ENCODE assay signal across 1 cellular context in the genomic region with DNA sequence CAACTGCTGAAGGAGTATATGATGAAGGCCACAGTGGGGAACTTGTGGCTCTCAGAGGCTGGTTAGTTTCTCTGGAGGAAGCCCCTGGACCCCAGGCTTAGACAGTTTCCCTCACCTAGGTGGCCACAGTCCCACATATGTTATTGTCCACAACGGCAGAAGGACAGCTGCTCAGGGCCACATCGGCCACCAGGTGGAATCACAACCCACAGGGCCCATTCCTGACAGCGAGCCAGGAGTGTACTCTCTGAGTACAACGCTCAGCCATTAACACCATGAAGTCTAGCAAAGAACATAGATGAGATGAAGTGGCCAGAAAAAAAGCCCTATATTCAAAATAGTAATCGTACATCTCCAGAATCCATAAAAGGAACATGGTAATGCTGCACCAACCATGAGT.
TF ChIP-seq lines count a peak whose summit lies in the region.

No MANE protein-coding gene starts in this region.

TF ChIP-seq in K562, 482 proteins besides CTCF, POLR2A, EP300 and RAD21:
- no peak for TF ChIP-seq FIP1L1 (IDR thresholded peaks at IDR 0.05; ENCODE audit: low read depth, low read length, poor library complexity, severe bottlenecking)
- TF ChIP-seq CEBPB (tag; IDR thresholded peaks at IDR 0.05): no peak
- no peak for TF ChIP-seq NUFIP1 (IDR thresholded peaks at IDR 0.05; ENCODE audit: partially characterized antibody)
- TF ChIP-seq, protein P1, sequence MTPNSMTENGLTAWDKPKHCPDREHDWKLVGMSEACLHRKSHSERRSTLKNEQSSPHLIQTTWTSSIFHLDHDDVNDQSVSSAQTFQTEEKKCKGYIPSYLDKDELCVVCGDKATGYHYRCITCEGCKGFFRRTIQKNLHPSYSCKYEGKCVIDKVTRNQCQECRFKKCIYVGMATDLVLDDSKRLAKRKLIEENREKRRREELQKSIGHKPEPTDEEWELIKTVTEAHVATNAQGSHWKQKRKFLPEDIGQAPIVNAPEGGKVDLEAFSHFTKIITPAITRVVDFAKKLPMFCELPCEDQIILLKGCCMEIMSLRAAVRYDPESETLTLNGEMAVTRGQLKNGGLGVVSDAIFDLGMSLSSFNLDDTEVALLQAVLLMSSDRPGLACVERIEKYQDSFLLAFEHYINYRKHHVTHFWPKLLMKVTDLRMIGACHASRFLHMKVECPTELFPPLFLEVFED (CRISPR knock-in tag; conservative IDR thresholded peaks at IDR 0.05): no peak
- TF ChIP-seq MED1 (CRISPR knock-in tag; IDR thresholded peaks at IDR 0.05; ENCODE audit: borderline replicate concordance): no peak
- TF ChIP-seq CSDE1 (IDR thresholded peaks at IDR 0.05): no peak
- no peak for TF ChIP-seq BHLHE40 (IDR thresholded peaks at IDR 0.05; ENCODE audit: low read length)
- no peak for TF ChIP-seq NCOA6 (IDR thresholded peaks at IDR 0.05)
- TF ChIP-seq CBX5 (IDR thresholded peaks at IDR 0.05; ENCODE audit: borderline replicate concordance, low read depth): no peak
- no peak for TF ChIP-seq ZNF668 (CRISPR knock-in tag; IDR thresholded peaks at IDR 0.05)
